In the genomic region with DNA sequence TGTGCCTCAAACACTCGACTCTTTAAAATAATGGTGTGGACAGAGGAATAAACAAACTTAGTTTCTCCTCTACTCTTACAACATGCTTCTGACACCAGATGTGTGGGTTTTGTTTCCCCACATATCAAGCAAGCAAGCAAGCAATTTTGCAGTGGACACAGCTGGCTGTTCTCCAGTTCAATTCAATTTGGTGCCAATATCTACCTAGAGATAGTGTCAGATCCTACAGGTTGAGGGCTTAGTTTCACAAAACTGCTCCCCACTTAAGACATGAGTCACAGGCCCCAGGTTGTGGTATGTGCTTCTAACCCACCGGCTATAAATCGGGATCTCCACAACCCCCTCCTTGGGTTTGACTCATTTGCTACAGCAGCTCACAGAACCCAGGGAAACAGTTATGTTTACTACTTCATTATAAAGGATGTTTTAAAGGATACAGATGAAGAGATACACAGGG, we compare ENCODE assay signal across 10 cellular contexts.
A peak's percentile ranks its signal among the peaks of the same experiment; 100 is the strongest.
DNase-seq lines count a peak whose midpoint lies in the region; ATAC-seq and TF ChIP-seq lines count a peak whose summit lies in the region.
"Had no signal": no experiment of that assay in that cellular context is flagged by ENCODE, and none has a peak within 500 bp of the region (broad histone marks: within the 10 kb centered on the region; RNA-seq: fewer than 3 reads in every experiment).

No MANE protein-coding gene starts in this region.

- peaks cover 94% of the 10 kb centered on the region for H3K79me2 ChIP-seq in GM23248 (ENCODE audit: insufficient read depth)
- H3K79me2 ChIP-seq in OCI-LY7 (ENCODE audit: insufficient read depth, low read depth, low read length), result no peaks in the 10 kb centered on the region

- H3K27me3 Mint-ChIP-seq in T-cell, result no peaks in the 10 kb centered on the region
- no peaks in the 10 kb centered on the region for H3K27me3 Mint-ChIP-seq in brain
- H3K27me3 Mint-ChIP-seq in progenitor cell of endocrine pancreas, result no peaks in the 10 kb centered on the region

- H3K4me3 Mint-ChIP-seq in T-cell, result peak overlapping the region; percentile 29 to 56 (median 43)
- no peak overlapping the region for H3K4me3 Mint-ChIP-seq in brain
- H3K4me3 Mint-ChIP-seq in progenitor cell of endocrine pancreas (ENCODE audit: low read depth), result no peak overlapping the region

- H3K4me2 ChIP-seq in GM23248 (ENCODE audit: unreplicated experiment) (peak overlapping the region; percentile 48), OCI-LY7 (ENCODE audit: low read length) (no peak overlapping the region)

- H3F3A ChIP-seq in GM23248 (ENCODE audit: insufficient read depth), result peaks cover 21% of the 10 kb centered on the region

- peaks cover 0 to 8% (median 4%) of the 10 kb centered on the region in 3 donors for H3K9me3 Mint-ChIP-seq in T-cell
- H3K9me3 Mint-ChIP-seq in brain, result peaks cover 5 to 24% (median 9%) of the 10 kb centered on the region in 5 experiments
- H3K9me3 Mint-ChIP-seq in progenitor cell of endocrine pancreas (ENCODE audit: low read depth), result peaks cover 8% of the 10 kb centered on the region

- TF ChIP-seq POLR2A in testis (IDR thresholded peaks at IDR 0.05), result no peak

- WGBS in GM23248 (ENCODE audit: low coverage in 1 of 2, low lambda C conversion rate in 2 of 2, missing lambda C conversion rate in 2 of 2), 2 experiments, result 24 to 36% methylated on average over 3 of the region's 3 CpGs
- WGBS in testis, 2 donors, result 87 to 89% methylated on average over 3 of the region's 3 CpGs

- DNase-seq in GM23248 (peak; percentile 66), T-cell (peak in 3 of 34 experiments; percentile 28 to 49 (median 33)), progenitor cell of endocrine pancreas (ENCODE audit: low spot score, unreplicated experiment) (no peak), LoVo (ENCODE audit: low spot score) (no peak), testis (no peak), OCI-LY7 (ENCODE audit: low spot score) (no peak)
- DNase-seq: NCI-H1092 had no signal

- H3K4me1 Mint-ChIP-seq in T-cell (peaks cover 81 to 99% (median 91%) of the 10 kb centered on the region in 3 donors), brain (peaks cover 88% of the 10 kb centered on the region), progenitor cell of endocrine pancreas (ENCODE audit: low read depth) (peaks cover 41% of the 10 kb centered on the region)

- CTCF ChIA-PET in T-cell (lab: Charles Lee), result interaction anchor here in 1 of 2 donors (1.8 kb wide), 1 partner anchor 16 kb away, joined by 4 read pairs; no protein-coding TSS in a partner anchor
- CTCF ChIA-PET in OCI-LY7 (lab: Charles Lee; ENCODE audit: unreplicated experiment), result no interaction called here

- H3K27ac Mint-ChIP-seq in T-cell (peak overlapping the region; percentile 90 to 96), brain (peak overlapping the region in 4 of 5 experiments; percentile 49 to 89 (median 76)), progenitor cell of endocrine pancreas (peak overlapping the region; percentile 78)

- H3K36me3 Mint-ChIP-seq in T-cell (peaks cover 90% of the 10 kb centered on the region), brain (peaks cover 81% of the 10 kb centered on the region), progenitor cell of endocrine pancreas (ENCODE audit: insufficient read depth) (peaks cover 24% of the 10 kb centered on the region)

- H3K27ac ChIP-seq in GM23248 (peak overlapping the region; percentile 64), testis (no peak overlapping the region), OCI-LY7 (ENCODE audit: low read depth, low read length, poor library complexity, severe bottlenecking) (no peak overlapping the region)
- H3K27ac ChIP-seq: SK-N-MC had no signal

- H4K20me1 ChIP-seq in GM23248 (ENCODE audit: insufficient read depth) (no peaks in the 10 kb centered on the region; the same call in 1 of the 2 replicates), OCI-LY7 (ENCODE audit: insufficient read depth, low read length) (no peaks in the 10 kb centered on the region)

- H3K36me3 ChIP-seq in GM23248 (ENCODE audit: low read depth) (no peaks in the 10 kb centered on the region), testis (ENCODE audit: low read depth, missing control alignments) (no peaks in the 10 kb centered on the region), OCI-LY7 (ENCODE audit: insufficient read depth, low read length) (peaks cover 17% of the 10 kb centered on the region)

- peaks cover 24% of the 10 kb centered on the region for H3K4me1 ChIP-seq in GM23248 (ENCODE audit: insufficient read depth)
- H3K4me1 ChIP-seq in testis, result no peaks in the 10 kb centered on the region
- H3K4me1 ChIP-seq in OCI-LY7 (ENCODE audit: insufficient read depth, low read length, poor library complexity, severe bottlenecking), result peaks cover 33% of the 10 kb centered on the region

- H3K9ac ChIP-seq in GM23248, result no peak overlapping the region

- H3K27me3 ChIP-seq in GM23248 (replicated peaks; ENCODE audit: insufficient read depth) (no peaks in the 10 kb centered on the region), testis (no peaks in the 10 kb centered on the region)

- TF ChIP-seq CTCF in brain (conservative IDR thresholded peaks at IDR 0.05) (no peak), progenitor cell of endocrine pancreas (IDR thresholded peaks at IDR 0.05; ENCODE audit: unreplicated experiment) (no peak), testis (IDR thresholded peaks at IDR 0.05) (no peak), OCI-LY7 (conservative IDR thresholded peaks at IDR 0.05; ENCODE audit: low read length) (no peak)

- H3K4me3 ChIP-seq in GM23248 (no peak overlapping the region), testis (no peak overlapping the region), OCI-LY7 (ENCODE audit: low read depth, low read length, poor library complexity, severe bottlenecking) (no peak overlapping the region)
- H3K4me3 ChIP-seq: SK-N-MC had no signal

- POLR2A ChIA-PET in T-cell (lab: Charles Lee) (interaction anchor here in 1 of 2 donors (0.6 to 2.0 kb wide), 3 partner anchors 16 to 30 kb away, joined by 3 to 5 read pairs (median 3); no protein-coding TSS in a partner anchor), OCI-LY7 (lab: Charles Lee) (interaction anchor here (0.5 to 1.9 kb wide), 3 partner anchors 11 to 159 kb away, joined by 4 to 7 read pairs (median 4); no protein-coding TSS in a partner anchor)

- in situ Hi-C loops in GM23248 (cut with MboI), result no loop called here

- H3K9me3 ChIP-seq in GM23248 (ENCODE audit: low read depth), result no peaks in the 10 kb centered on the region
- no peaks in the 10 kb centered on the region for H3K9me3 ChIP-seq in testis
- H3K9me3 ChIP-seq in OCI-LY7 (ENCODE audit: low read length), result peaks cover 13% of the 10 kb centered on the region

- intact Hi-C loops in testis (cut with DNase I; ENCODE audit: low total_unique reads) (no loop called here), OCI-LY7 (cut with micrococcal nuclease; ENCODE audit: unreplicated experiment) (no loop called here)

- no peak overlapping the region for H2AFZ ChIP-seq in GM23248
- H2AFZ ChIP-seq in OCI-LY7 (ENCODE audit: low read length), result no peak overlapping the region

- BruUV-seq in OCI-LY7 (replicated peaks; lab: Mats Ljungman, UMichigan), result no TSS peak

- ATAC-seq in T-cell (replicated peaks in 1 of 4) (peak; percentile 37 to 78 (median 72)), GM21367 (IDR thresholded peaks at IDR 0.05; ENCODE audit: unreplicated experiment) (no peak)

- no peaks in the 10 kb centered on the region for H3K9me2 ChIP-seq in GM23248 (ENCODE audit: insufficient read depth)
- H3K9me2 ChIP-seq in OCI-LY7 (ENCODE audit: insufficient read depth, low read length), result no peaks in the 10 kb centered on the region

Comparison
In these comparisons a context has a peak if more than half of its experiments do, and no peak if none do; other contexts are left out.
1. H3K4me3 Mint-ChIP-seq: peak in T-cell (3 of 3); none in brain (0 of 5) and progenitor cell of endocrine pancreas (single experiment).
2. Peak in every context shown above with its lines, with median percentiles within 50 percentile points of each other: H3K27ac Mint-ChIP-seq.